1 cellular context compared by ENCODE assay signal in genomic region chr12:109621271-109621671, GRCh38.
TF ChIP-seq lines count a peak whose summit lies in the region.

No MANE protein-coding gene starts in this region.

TF ChIP-seq in IMR-90, 13 proteins besides CTCF, POLR2A, EP300 and RAD21 (continued from another document):
- TF ChIP-seq CEBPB (IDR thresholded peaks at IDR 0.05; ENCODE audit: low read depth, low read length) (no peak), USF2 (IDR thresholded peaks at IDR 0.05; ENCODE audit: low read depth, low read length) (no peak), FOS (IDR thresholded peaks at IDR 0.05; ENCODE audit: low read depth, low read length) (no peak), RFX5 (IDR thresholded peaks at IDR 0.05; ENCODE audit: low read depth, low read length) (no peak), MAZ (IDR thresholded peaks at IDR 0.05; ENCODE audit: borderline replicate concordance, low read depth, low read length) (no peak), MAFK (IDR thresholded peaks at IDR 0.05; ENCODE audit: low read depth, low read length) (no peak), NFE2L2 (IDR thresholded peaks at IDR 0.05; ENCODE audit: low read depth, low read length) (no peak), SMC3 (IDR thresholded peaks at IDR 0.05; ENCODE audit: low read depth, low read length) (no peak), ELK1 (IDR thresholded peaks at IDR 0.05; ENCODE audit: borderline replicate concordance, low read depth, low read length) (no peak), BHLHE40 (IDR thresholded peaks at IDR 0.05; ENCODE audit: low read depth, low read length) (no peak), MXI1 (IDR thresholded peaks at IDR 0.05; ENCODE audit: borderline replicate concordance, low read depth, low read length) (no peak)
